13 cellular contexts compared by ENCODE assay signal in the genomic region with DNA sequence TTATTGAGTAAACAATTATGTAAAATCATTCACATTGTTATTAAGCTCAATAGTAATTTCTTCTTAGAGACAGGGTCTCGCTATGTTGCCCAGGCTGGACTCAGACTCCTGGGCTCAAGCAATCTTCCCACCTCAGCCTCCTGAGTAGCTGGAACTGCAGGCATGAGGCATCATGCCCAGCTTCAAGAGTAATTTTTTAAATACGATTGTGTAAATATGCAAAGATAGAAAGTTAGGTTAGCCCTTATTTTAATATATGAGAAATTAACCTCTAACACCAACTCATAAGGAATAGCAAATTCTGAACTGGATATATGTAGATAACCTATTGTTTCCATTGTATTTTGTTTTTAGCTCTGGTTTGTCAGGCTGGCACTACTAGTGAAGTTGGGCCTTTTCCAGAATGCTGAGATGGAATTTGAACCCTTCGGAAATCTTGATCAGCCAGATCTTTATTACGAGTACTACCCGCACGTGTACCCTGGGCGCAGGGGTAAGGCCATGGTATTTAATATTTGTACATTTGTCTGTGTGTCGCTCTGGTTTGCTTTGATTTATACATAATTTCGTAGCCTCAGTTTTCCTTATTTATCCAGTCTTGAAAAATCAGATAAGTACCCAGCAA. TPM values are rescaled to one million over a fixed set of nuclear protein-coding genes. Genes with fewer than 3 reads are reported as not detected.
A peak's percentile ranks its signal among the peaks of the same experiment; 100 is the strongest.
DNase-seq lines count a peak whose midpoint lies in the region; ATAC-seq and TF ChIP-seq lines count a peak whose summit lies in the region.
"Had no signal": no experiment of that assay in that cellular context is flagged by ENCODE, and none has a peak within 500 bp of the region (broad histone marks: within the 10 kb centered on the region; RNA-seq: fewer than 3 reads in every experiment).

No MANE protein-coding gene starts in this region.

- DNase-seq in HCT116 (ENCODE audit: low read depth, low spot score) (no peak), RWPE2 (ENCODE audit: low spot score) (no peak), glutamatergic neuron (no peak), GM19240 (ENCODE audit: insufficient read length, low spot score) (no peak)
- DNase-seq in stimulated activated naive B cell treated with anti-CD40 and anti-IgM and Interleukin-4, amounts not matched to agents 10 μg/mL and 1 μg/mL and 100 μg/mL, for 72 hours = no peak
- no peak for DNase-seq in CD8-positive, alpha-beta memory T cell

- no peaks in the 10 kb centered on the region for H3K79me2 ChIP-seq in HCT116 (ENCODE audit: insufficient read depth, low read length)

- H3K27me3 ChIP-seq in HCT116 (ENCODE audit: insufficient read depth, low read length) (no peaks in the 10 kb centered on the region), RWPE2 (ENCODE audit: insufficient read depth, poor library complexity, severe bottlenecking) (no peaks in the 10 kb centered on the region)
- no peaks in the 10 kb centered on the region for H3K27me3 ChIP-seq in CD8-positive, alpha-beta memory T cell (ENCODE audit: insufficient read depth, low read length, poor library complexity, severe bottlenecking)
- H3K27me3 ChIP-seq: left lung, testis, vagina had no signal

- no peak for TF ChIP-seq RAD21 in HCT116 (IDR thresholded peaks at IDR 0.05; ENCODE audit: low read depth)

- RAD21 ChIA-PET in HCT116 (lab: Charles Lee; ENCODE audit: low non-redundant PET in 1 of 2, low total read pairs in 2 of 2, uncharacterized antibody in 2 of 2, unreplicated experiment in 2 of 2) = no interaction called here

- H3K4me3 ChIP-seq in HCT116 (replicated peaks in 1 of 2; ENCODE audit: low read depth in 1 of 2, low read length in 2 of 2) (no peak overlapping the region), RWPE2 (ENCODE audit: severe bottlenecking) (no peak overlapping the region)
- H3K4me3 ChIP-seq in CD8-positive, alpha-beta memory T cell (ENCODE audit: low read length) = no peak overlapping the region
- H3K4me3 ChIP-seq: left lung, mucosa of descending colon, testis, vagina had no signal

- H3K4me2 ChIP-seq in HCT116 (ENCODE audit: low read length) = no peak overlapping the region

- TF ChIP-seq CTCF in HCT116 (IDR thresholded peaks at IDR 0.05 in 2 of 3, conservative IDR thresholded peaks at IDR 0.05 in 1 of 3; ENCODE audit: borderline replicate concordance in 1 of 3, insufficient read depth in 1 of 3, low read depth in 2 of 3, low read length in 2 of 3) (no peak), RWPE2 (IDR thresholded peaks at IDR 0.05; ENCODE audit: poor library complexity, severe bottlenecking) (peak; percentile 83), glutamatergic neuron (IDR thresholded peaks at IDR 0.05; ENCODE audit: partially characterized antibody, unreplicated experiment) (peak; percentile 64)

- H3K4me1 Mint-ChIP-seq in glutamatergic neuron (ENCODE audit: low read depth, unreplicated experiment) = peaks cover 24% of the 10 kb centered on the region
- H3K4me1 Mint-ChIP-seq in stimulated activated naive B cell treated with anti-CD40 and anti-IgM and Interleukin-4, amounts not matched to agents 10 μg/mL and 1 μg/mL and 100 μg/mL, for 72 hours = peaks cover 18 to 38% of the 10 kb centered on the region in 2 donors
- H3K4me1 Mint-ChIP-seq in CD8-positive, alpha-beta memory T cell = peaks cover 6 to 10% (median 10%) of the 10 kb centered on the region in 3 donors

- no peak overlapping the region for H3K9ac ChIP-seq in HCT116 (ENCODE audit: low read length)

- peak; percentile 43 for ATAC-seq in HCT116
- ATAC-seq in RWPE2 (ENCODE audit: low read depth) = no peak
- ATAC-seq in stimulated activated naive B cell treated with anti-CD40 and anti-IgM and Interleukin-4, amounts not matched to agents 10 μg/mL and 1 μg/mL and 100 μg/mL, for 72 hours (replicated peaks) = no peak
- ATAC-seq in HG03025 (IDR thresholded peaks at IDR 0.05; ENCODE audit: low FRiP score, unreplicated experiment) = no peak

- H4K20me1 ChIP-seq in HCT116 (ENCODE audit: insufficient read depth) = peaks cover 6% of the 10 kb centered on the region; the same call in 1 of the 2 replicates

- CTCF ChIA-PET in HCT116 (lab: Charles Lee) = interaction anchor here (0.7 to 1.6 kb wide), 5 partner anchors 9 to 56 kb away, joined by 3 to 5 read pairs (median 5); a partner anchor contains a TSS
- CTCF ChIA-PET in CD8-positive, alpha-beta memory T cell (lab: Charles Lee) = interaction anchor here (0.7 to 3.7 kb wide), 30 partner anchors 9 to 357 kb away, joined by 3 to 61 read pairs (median 3); a partner anchor contains a TSS

- POLR2A ChIA-PET in HCT116 (lab: Charles Lee) = no interaction called here
- POLR2A ChIA-PET in CD8-positive, alpha-beta memory T cell (lab: Charles Lee) = interaction anchor here (0.5 kb wide), 1 partner anchor 96 kb away, joined by 4 read pairs; no protein-coding TSS in a partner anchor

- no TSS peak for BruUV-seq in HCT116 (replicated peaks; lab: Mats Ljungman, UMichigan)

- peaks cover 5% of the 10 kb centered on the region for H3K36me3 Mint-ChIP-seq in glutamatergic neuron (ENCODE audit: unreplicated experiment)
- peaks cover 42 to 75% of the 10 kb centered on the region in 2 donors for H3K36me3 Mint-ChIP-seq in stimulated activated naive B cell treated with anti-CD40 and anti-IgM and Interleukin-4, amounts not matched to agents 10 μg/mL and 1 μg/mL and 100 μg/mL, for 72 hours
- peaks cover 3 to 95% (median 10%) of the 10 kb centered on the region in 3 donors for H3K36me3 Mint-ChIP-seq in CD8-positive, alpha-beta memory T cell

- no peaks in the 10 kb centered on the region for H3K9me3 ChIP-seq in HCT116 (ENCODE audit: control insufficient read depth in 1 of 2, insufficient read depth in 1 of 2, low read depth in 1 of 2, low read length in 2 of 2)
- H3K9me3 ChIP-seq in RWPE2 (ENCODE audit: severe bottlenecking) = no peaks in the 10 kb centered on the region
- H3K9me3 ChIP-seq in CD8-positive, alpha-beta memory T cell (ENCODE audit: low read length) = no peaks in the 10 kb centered on the region
- H3K9me3 ChIP-seq: left lung, mucosa of descending colon, testis, vagina had no signal

- no peak overlapping the region for H3K27ac Mint-ChIP-seq in glutamatergic neuron (ENCODE audit: unreplicated experiment)
- peak overlapping the region; percentile 16 for H3K27ac Mint-ChIP-seq in stimulated activated naive B cell treated with anti-CD40 and anti-IgM and Interleukin-4, amounts not matched to agents 10 μg/mL and 1 μg/mL and 100 μg/mL, for 72 hours
- peak overlapping the region in 1 of 8 donors; percentile 2 for H3K27ac Mint-ChIP-seq in CD8-positive, alpha-beta memory T cell

- H3K4me1 ChIP-seq in HCT116 (ENCODE audit: control insufficient read depth in 1 of 2, insufficient read depth in 2 of 2, low read length in 2 of 2) = no peaks in the 10 kb centered on the region
- no peaks in the 10 kb centered on the region for H3K4me1 ChIP-seq in RWPE2 (ENCODE audit: insufficient read depth, poor library complexity, severe bottlenecking)
- no peaks in the 10 kb centered on the region for H3K4me1 ChIP-seq in CD8-positive, alpha-beta memory T cell (ENCODE audit: insufficient read depth, low read length)
- H3K4me1 ChIP-seq: left lung, testis, vagina had no signal

- H3K27ac ChIP-seq in HCT116 (ENCODE audit: low read depth, low read length) (no peak overlapping the region), RWPE2 (ENCODE audit: poor library complexity, severe bottlenecking) (no peak overlapping the region)
- no peak overlapping the region for H3K27ac ChIP-seq in CD8-positive, alpha-beta memory T cell (ENCODE audit: low read depth, low read length)
- H3K27ac ChIP-seq: left lung, testis, vagina had no signal

- H3K36me3 ChIP-seq in HCT116 (ENCODE audit: control insufficient read depth in 1 of 2, insufficient read depth in 2 of 2, low read length in 2 of 2) (peaks cover 8 to 9% of the 10 kb centered on the region in 2 experiments; a peak in 3 of 4 replicates), RWPE2 (ENCODE audit: low read depth) (peaks cover 33% of the 10 kb centered on the region)
- peaks cover 32% of the 10 kb centered on the region for H3K36me3 ChIP-seq in CD8-positive, alpha-beta memory T cell (ENCODE audit: insufficient read depth, low read length)

- peaks cover 4% of the 10 kb centered on the region for H3K9me3 Mint-ChIP-seq in glutamatergic neuron (ENCODE audit: unreplicated experiment)
- peaks cover 3 to 5% of the 10 kb centered on the region in 2 donors for H3K9me3 Mint-ChIP-seq in stimulated activated naive B cell treated with anti-CD40 and anti-IgM and Interleukin-4, amounts not matched to agents 10 μg/mL and 1 μg/mL and 100 μg/mL, for 72 hours
- no peaks in the 10 kb centered on the region for H3K9me3 Mint-ChIP-seq in CD8-positive, alpha-beta memory T cell
- H3K9me3 Mint-ChIP-seq: activated T-cell treated with anti-CD3 and anti-CD28 coated beads, Interleukin-2, amount 50 U/mL, for 4 hours; immature natural killer cell had no signal

- H2AFZ ChIP-seq in HCT116 (ENCODE audit: low read depth, low read length, poor library complexity, severe bottlenecking) = no peak overlapping the region

- H3K4me3 Mint-ChIP-seq in glutamatergic neuron (ENCODE audit: unreplicated experiment) = no peak overlapping the region
- H3K4me3 Mint-ChIP-seq in stimulated activated naive B cell treated with anti-CD40 and anti-IgM and Interleukin-4, amounts not matched to agents 10 μg/mL and 1 μg/mL and 100 μg/mL, for 72 hours = no peak overlapping the region
- no peak overlapping the region for H3K4me3 Mint-ChIP-seq in CD8-positive, alpha-beta memory T cell
- H3K4me3 Mint-ChIP-seq: activated T-cell treated with anti-CD3 and anti-CD28 coated beads, Interleukin-2, amount 50 U/mL, for 4 hours; immature natural killer cell had no signal

- H3K9me2 ChIP-seq in HCT116 (ENCODE audit: insufficient read depth) = no peaks in the 10 kb centered on the region

- no peak for TF ChIP-seq POLR2A in HCT116 (IDR thresholded peaks at IDR 0.05; ENCODE audit: borderline replicate concordance, extremely low read depth, insufficient read depth, insufficient read length)

- intact Hi-C loops in HCT116 (cut with micrococcal nuclease) = loop anchor here (1.0 kb wide), 2 partner anchors 38 to 227 kb away; no protein-coding TSS in a partner anchor

- peaks cover 6% of the 10 kb centered on the region for H3K27me3 Mint-ChIP-seq in glutamatergic neuron (ENCODE audit: unreplicated experiment)
- H3K27me3 Mint-ChIP-seq in stimulated activated naive B cell treated with anti-CD40 and anti-IgM and Interleukin-4, amounts not matched to agents 10 μg/mL and 1 μg/mL and 100 μg/mL, for 72 hours = no peaks in the 10 kb centered on the region
- H3K27me3 Mint-ChIP-seq in CD8-positive, alpha-beta memory T cell = no peaks in the 10 kb centered on the region

TF ChIP-seq in HCT116, 20 proteins besides CTCF, POLR2A, EP300 and RAD21 (continues in another document):
- TF ChIP-seq, protein P1, sequence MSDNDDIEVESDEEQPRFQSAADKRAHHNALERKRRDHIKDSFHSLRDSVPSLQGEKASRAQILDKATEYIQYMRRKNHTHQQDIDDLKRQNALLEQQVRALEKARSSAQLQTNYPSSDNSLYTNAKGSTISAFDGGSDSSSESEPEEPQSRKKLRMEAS (IDR thresholded peaks at IDR 0.05) = no peak

RNA-seq across cellular contexts. Expression of a gene that starts 44.8 kb away (rescaled TPM):
- 47.4 TPM for total RNA-seq in HCT116 (2021; ENCODE audit: unreplicated experiment)
- 36.4 and 45.1 TPM in 2 replicates for polyA plus RNA-seq in HCT116 (2012)
- total RNA-seq in glutamatergic neuron (ENCODE audit: unreplicated experiment) = 130 TPM
- 10 to 100 TPM; 74.1 to 76.5 TPM for total RNA-seq in CD8-positive, alpha-beta memory T cell
- polyA plus RNA-seq in CD8-positive, alpha-beta memory T cell = 37.1 TPM

RNA-seq across cellular contexts. Expression of a gene that starts 46.7 kb away (rescaled TPM):
- total RNA-seq in HCT116 (2021; ENCODE audit: unreplicated experiment) (36.9 TPM), glutamatergic neuron (ENCODE audit: unreplicated experiment) (43.8 TPM)
- polyA plus RNA-seq in HCT116 (2012) = 37.5 and 40.2 TPM in 2 replicates
- 10 to 100 TPM; 41.6 to 43.9 TPM for total RNA-seq in CD8-positive, alpha-beta memory T cell
- 39.2 TPM for polyA plus RNA-seq in CD8-positive, alpha-beta memory T cell

Comparison
In these comparisons a context has a peak if more than half of its experiments do, and no peak if none do; other contexts are left out.
1. CTCF ChIP-seq: peak in RWPE2 (single experiment) and glutamatergic neuron (single experiment); none in HCT116 (0 of 3).